Comparison of ENCODE assay signal across 1 cellular context in the genomic region with DNA sequence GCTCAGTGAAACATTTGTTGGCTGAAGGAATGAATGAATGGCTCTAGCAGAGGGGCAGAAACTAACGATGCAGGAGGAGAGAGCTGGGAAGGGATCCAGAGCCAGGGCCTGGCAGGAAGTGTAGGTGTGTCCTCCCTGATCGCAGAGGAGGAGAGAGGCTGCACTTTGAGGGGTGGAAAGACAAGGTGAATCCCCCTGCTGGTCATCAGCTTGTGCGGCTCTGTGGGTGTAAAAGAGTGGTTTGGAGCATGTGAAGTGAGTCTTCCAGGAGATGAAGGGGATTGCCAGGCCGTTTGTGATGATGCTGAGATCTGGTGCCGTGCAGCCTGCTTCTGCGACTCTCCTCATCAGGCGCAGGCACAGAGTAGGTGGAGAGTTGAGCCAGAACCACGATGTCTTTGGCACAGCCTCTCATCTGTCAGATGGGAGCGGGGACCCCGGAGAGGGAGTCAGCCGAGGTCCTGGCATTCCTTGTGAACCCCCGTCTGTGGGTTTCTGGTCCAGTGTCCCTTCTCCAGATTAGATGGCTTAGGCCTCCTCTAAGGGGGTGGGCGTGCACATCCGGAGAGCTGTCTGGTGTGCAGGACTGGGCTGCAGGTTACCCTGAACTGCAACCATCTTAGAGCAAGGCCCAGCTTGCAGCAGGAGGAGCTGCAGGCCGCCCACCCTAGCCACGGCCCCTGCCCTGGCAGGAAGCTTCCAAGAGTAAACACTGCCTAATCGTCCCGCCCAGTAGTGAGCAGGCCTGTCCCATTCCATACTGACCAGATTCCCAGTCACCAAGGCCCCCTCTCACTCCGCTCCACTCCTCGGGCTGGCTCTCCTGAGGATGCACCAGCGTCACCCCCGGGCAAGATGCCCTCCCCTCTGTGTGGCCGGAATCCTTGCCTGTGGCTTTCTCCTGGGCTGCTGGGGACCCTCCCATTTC.
TF ChIP-seq lines count a peak whose summit lies in the region.

TSS of gene ADAMTS13 (plus strand) at position 753 of the 928 bp plus-strand sequence. CDS start at position 830, 77 bp downstream.

TF ChIP-seq in H1, 55 proteins besides CTCF, POLR2A, EP300 and RAD21:
- TF ChIP-seq YY1 (IDR thresholded peaks at IDR 0.05; ENCODE audit: low read depth, low read length) = no peak
- TF ChIP-seq TAF1 (IDR thresholded peaks at IDR 0.05; ENCODE audit: low read depth, low read length) = no peak
- TF ChIP-seq, protein P1, sequence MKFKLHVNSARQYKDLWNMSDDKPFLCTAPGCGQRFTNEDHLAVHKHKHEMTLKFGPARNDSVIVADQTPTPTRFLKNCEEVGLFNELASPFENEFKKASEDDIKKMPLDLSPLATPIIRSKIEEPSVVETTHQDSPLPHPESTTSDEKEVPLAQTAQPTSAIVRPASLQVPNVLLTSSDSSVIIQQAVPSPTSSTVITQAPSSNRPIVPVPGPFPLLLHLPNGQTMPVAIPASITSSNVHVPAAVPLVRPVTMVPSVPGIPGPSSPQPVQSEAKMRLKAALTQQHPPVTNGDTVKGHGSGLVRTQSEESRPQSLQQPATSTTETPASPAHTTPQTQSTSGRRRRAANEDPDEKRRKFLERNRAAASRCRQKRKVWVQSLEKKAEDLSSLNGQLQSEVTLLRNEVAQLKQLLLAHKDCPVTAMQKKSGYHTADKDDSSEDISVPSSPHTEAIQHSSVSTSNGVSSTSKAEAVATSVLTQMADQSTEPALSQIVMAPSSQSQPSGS (IDR thresholded peaks at IDR 0.05; ENCODE audit: low read length) = no peak
- no peak for TF ChIP-seq PHF8 (conservative IDR thresholded peaks at IDR 0.05; ENCODE audit: low read depth, low read length)
